Comparison of ENCODE assay signal across 8 cellular contexts in the genomic region with DNA sequence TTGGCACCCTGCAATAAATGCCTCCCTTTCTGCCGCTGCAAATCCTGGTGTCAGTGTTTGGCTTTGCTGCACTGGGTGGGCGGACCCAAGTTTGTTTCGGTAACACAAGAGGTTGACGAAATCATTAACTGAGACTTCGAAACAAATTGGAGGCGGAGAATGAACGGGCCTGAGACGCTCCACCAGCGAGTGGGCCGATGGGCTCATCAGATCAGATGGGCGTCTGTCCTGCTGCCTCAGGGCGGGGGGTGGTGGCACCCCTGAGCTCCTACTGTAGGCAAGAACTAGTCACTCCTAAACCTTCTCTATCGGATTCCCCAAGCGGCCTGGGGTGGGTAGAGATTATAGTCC.
DNase-seq lines count a peak whose midpoint lies in the region; ATAC-seq and TF ChIP-seq lines count a peak whose summit lies in the region.

No MANE protein-coding gene starts in this region.

- CTCF ChIA-PET in HEK293 (lab: Yijun Ruan, JAX): interaction anchor here (0.5 to 2.2 kb wide), 5 partner anchors 18 to 809 kb away, joined by 3 to 14 read pairs (median 3); no protein-coding TSS in a partner anchor

- DNase-seq in Ammon's horn (ENCODE audit: low spot score) (peak; percentile 47), skeletal muscle cell (ENCODE audit: low read depth) (no peak), GM19240 (ENCODE audit: insufficient read length, low spot score) (no peak)

- no peak overlapping the region for H3K27ac ChIP-seq in HEK293 (ENCODE audit: extremely low read depth, low read depth, low read length)
- peak overlapping the region; percentile 75 for H3K27ac ChIP-seq in angular gyrus (ENCODE audit: low read depth, low read length)

- no peaks in the 10 kb centered on the region for H3K4me1 ChIP-seq in HEK293 (ENCODE audit: control insufficient read depth, insufficient read depth, low read length)

- POLR2A ChIA-PET in HEK293 (lab: Yijun Ruan, JAX): no interaction called here

- no peak overlapping the region for H3K4me3 ChIP-seq in HEK293 (ENCODE audit: low read depth, low read length)
- peak overlapping the region; percentile 42 for H3K4me3 ChIP-seq in iPS-11a (ENCODE audit: low read depth, low read length)
- H3K4me3 ChIP-seq in skeletal muscle cell (ENCODE audit: low read depth, low read length): peak overlapping the region; percentile 72

- H3K36me3 ChIP-seq in HEK293 (ENCODE audit: control insufficient read depth in 2 of 2, insufficient read depth in 1 of 2, low read length in 2 of 2): no peaks in the 10 kb centered on the region

- ATAC-seq in HG02588 (IDR thresholded peaks at IDR 0.05; ENCODE audit: unreplicated experiment) (no peak), GM21526 (IDR thresholded peaks at IDR 0.05; ENCODE audit: low FRiP score, unreplicated experiment) (no peak)

- H3K9me3 ChIP-seq in HEK293 (ENCODE audit: control insufficient read depth, insufficient read depth, low read depth, low read length): no peaks in the 10 kb centered on the region

- TF ChIP-seq CTCF in HEK293 (tag by site-specific recombination; IDR thresholded peaks at IDR 0.05): no peak

TF ChIP-seq in HEK293, 187 proteins besides CTCF, POLR2A, EP300 and RAD21:
- TF ChIP-seq KLF9 (tag by site-specific recombination; IDR thresholded peaks at IDR 0.05; ENCODE audit: low read depth) (no peak), ZFHX2 (tag by site-specific recombination; conservative IDR thresholded peaks at IDR 0.05) (0 out of 2 replicates have a peak, but pooled peaks have one; percentile 11)
